14 cellular contexts compared by ENCODE assay signal in genomic region chr4:38046735-38047487, GRCh38.
DNase-seq lines count a peak whose midpoint lies in the region; ATAC-seq and TF ChIP-seq lines count a peak whose summit lies in the region.
"Had no signal": no experiment of that assay in that cellular context is flagged by ENCODE, and none has a peak within 500 bp of the region (broad histone marks: within the 10 kb centered on the region; RNA-seq: fewer than 3 reads in every experiment).

No MANE protein-coding gene starts in this region.

- POLR2A ChIA-PET in IMR-90 (lab: Charles Lee; ENCODE audit: unreplicated experiment) = no interaction called here

- H3K27me3 ChIP-seq in IMR-90 (ENCODE audit: control insufficient read depth, insufficient read depth, low read length) (no peaks in the 10 kb centered on the region), brain microvascular endothelial cell (replicated peaks) (no peaks in the 10 kb centered on the region), heart left ventricle (no peaks in the 10 kb centered on the region)
- H3K27me3 ChIP-seq: BE2C had no signal

- H4K5ac ChIP-seq in IMR-90 (ENCODE audit: low read depth, low read length) = no peak overlapping the region

- H3K56ac ChIP-seq in IMR-90 (ENCODE audit: extremely low read depth, insufficient read depth, low read length) = no peak overlapping the region

- H3K9ac ChIP-seq in IMR-90 (ENCODE audit: low read depth, low read length) = no peak overlapping the region

- H3K36me3 Mint-ChIP-seq in mesothelial cell of epicardium = peaks cover 17% of the 10 kb centered on the region
- H3K36me3 Mint-ChIP-seq in type B pancreatic cell = peaks cover 40% of the 10 kb centered on the region

- H2BK20ac ChIP-seq in IMR-90 (ENCODE audit: low read depth, low read length) = no peak overlapping the region

- no peak overlapping the region for H2AK5ac ChIP-seq in IMR-90 (ENCODE audit: low read depth, low read length)

- H3K9me3 ChIP-seq in IMR-90 (ENCODE audit: control insufficient read depth, insufficient read depth, low read length) = no peaks in the 10 kb centered on the region
- H3K9me3 ChIP-seq in heart left ventricle = no peaks in the 10 kb centered on the region
- H3K9me3 ChIP-seq: BE2C had no signal

- CTCF ChIA-PET in IMR-90 (lab: Yijun Ruan, JAX) = interaction anchor here (0.5 to 1.2 kb wide), 3 partner anchors 16 to 365 kb away, joined by 3 to 8 read pairs (median 3); no protein-coding TSS in a partner anchor

- TF ChIP-seq RAD21 in IMR-90 (IDR thresholded peaks at IDR 0.05; ENCODE audit: low read length) = no peak

- H3K36me3 ChIP-seq in IMR-90 (ENCODE audit: control insufficient read depth, insufficient read depth, low read length) (peaks cover 7% of the 10 kb centered on the region), brain microvascular endothelial cell (replicated peaks) (peaks cover 11% of the 10 kb centered on the region), heart left ventricle (peaks cover 0 to 88% (median 76%) of the 10 kb centered on the region in 9 donors)
- H3K36me3 ChIP-seq: BE2C had no signal

- no peak overlapping the region for H4K91ac ChIP-seq in IMR-90 (ENCODE audit: insufficient read depth, low read depth, low read length)

- no TSS peak for BruUV-seq in IMR-90 (replicated peaks; lab: Mats Ljungman, UMichigan)

- H3K18ac ChIP-seq in IMR-90 (ENCODE audit: low read depth, low read length) = no peak overlapping the region

- H3K27ac ChIP-seq in IMR-90 (ENCODE audit: insufficient read depth, low read length) = no peak overlapping the region
- no peak overlapping the region for H3K27ac ChIP-seq in brain microvascular endothelial cell
- peak overlapping the region in 1 of 12 donors; percentile 27 for H3K27ac ChIP-seq in heart left ventricle

- intact Hi-C loops in IMR-90 (cut with micrococcal nuclease) = no loop called here
- intact Hi-C loops in heart left ventricle (cut with DNase I) = no loop called here

- no peaks in the 10 kb centered on the region for H4K20me1 ChIP-seq in IMR-90 (ENCODE audit: insufficient read depth, low read length)

- H3K4me1 ChIP-seq in IMR-90 (ENCODE audit: control insufficient read depth, insufficient read depth, low read length) (peaks cover 3% of the 10 kb centered on the region; the same call in 1 of the 2 replicates), heart left ventricle (peaks cover 0 to 28% (median 14%) of the 10 kb centered on the region in 12 donors)
- H3K4me1 ChIP-seq: BE2C had no signal

- H3K27me3 Mint-ChIP-seq in mesothelial cell of epicardium (ENCODE audit: low read depth) (no peaks in the 10 kb centered on the region), type B pancreatic cell (no peaks in the 10 kb centered on the region)

- no peak overlapping the region for H3K4me3 Mint-ChIP-seq in mesothelial cell of epicardium
- no peak overlapping the region for H3K4me3 Mint-ChIP-seq in type B pancreatic cell
- H3K4me3 Mint-ChIP-seq: activated CD8-positive, alpha-beta T cell treated with anti-CD3 and anti-CD28 coated beads, Interleukin-2, amount 10 ng/mL, durations not matched to agents 7 days and 5 days; activated naive CD4-positive, alpha-beta T cell treated with anti-CD3 and anti-CD28 coated beads for 36 hours; T-helper 1 cell treated with Interleukin-12 subunit alpha and Interleukin-12 subunit beta and Interleukin-4 antibody, amounts not matched to agents 30 μg/mL and 1 μg/mL, for 36 hours had no signal

- dilution Hi-C loops in IMR-90 (cut with HindIII; ENCODE audit: low sequenced_read_pairs, unreplicated experiment) = no loop called here

- H3K27ac Mint-ChIP-seq in mesothelial cell of epicardium = peak overlapping the region; percentile 67
- no peak overlapping the region for H3K27ac Mint-ChIP-seq in type B pancreatic cell
- H3K27ac Mint-ChIP-seq: activated CD8-positive, alpha-beta T cell treated with anti-CD3 and anti-CD28 coated beads, Interleukin-2, amount 10 ng/mL, durations not matched to agents 7 days and 5 days; activated naive CD4-positive, alpha-beta T cell treated with anti-CD3 and anti-CD28 coated beads for 36 hours; T-helper 1 cell treated with Interleukin-12 subunit alpha and Interleukin-12 subunit beta and Interleukin-4 antibody, amounts not matched to agents 30 μg/mL and 1 μg/mL, for 36 hours had no signal

- H2BK15ac ChIP-seq in IMR-90 (ENCODE audit: low read depth, low read length) = no peak overlapping the region

- H3K4ac ChIP-seq in IMR-90 (ENCODE audit: low read depth, low read length) = no peak overlapping the region

- DNase-seq in AG10803 (ENCODE audit: low read depth) (peak; percentile 25), IMR-90 (peak; percentile 33), brain microvascular endothelial cell (peak; percentile 18), mesothelial cell of epicardium (ENCODE audit: low spot score in 2 of 2, unreplicated experiment in 2 of 2) (no peak), heart left ventricle (no peak), type B pancreatic cell (ENCODE audit: extremely low spot score, unreplicated experiment) (no peak), nucleus accumbens (lab: John Stamatoyannopoulos, UW) (no peak)
- DNase-seq: activated CD8-positive, alpha-beta T cell treated with anti-CD3 and anti-CD28 coated beads, Interleukin-2, amount 10 ng/mL, durations not matched to agents 7 days and 5 days; activated naive CD4-positive, alpha-beta T cell treated with anti-CD3 and anti-CD28 coated beads for 36 hours; BE2C; NCI-H146 had no signal

- ATAC-seq in IMR-90 (ENCODE audit: low read depth) (peak; percentile 64), HG03135 (IDR thresholded peaks at IDR 0.05; ENCODE audit: unreplicated experiment) (no peak), heart left ventricle (no peak)
- ATAC-seq: activated CD8-positive, alpha-beta T cell treated with anti-CD3 and anti-CD28 coated beads, Interleukin-2, amount 10 ng/mL, durations not matched to agents 7 days and 5 days had no signal

- H3K79me1 ChIP-seq in IMR-90 (ENCODE audit: low read depth in 1 of 2, low read length in 2 of 2) = peaks cover 0 to 6% of the 10 kb centered on the region in 2 experiments; a peak in 1 of 4 replicates

- H3K9me1 ChIP-seq in IMR-90 (ENCODE audit: insufficient read depth, low read length) = peaks cover 2% of the 10 kb centered on the region; the same call in 1 of the 2 replicates

- H2AFZ ChIP-seq in IMR-90 (replicated peaks; ENCODE audit: low read length, poor library complexity) = no peak overlapping the region

- H2AK9ac ChIP-seq in IMR-90 (replicated peaks; ENCODE audit: low read depth, low read length, poor library complexity) = no peak overlapping the region

- no peak overlapping the region for H2BK5ac ChIP-seq in IMR-90 (ENCODE audit: low read depth, low read length, poor library complexity, severe bottlenecking)

- TF ChIP-seq CTCF in AG10803 (conservative IDR thresholded peaks at IDR 0.05; ENCODE audit: low read length) = no peak
- no peak for TF ChIP-seq CTCF in IMR-90 (conservative IDR thresholded peaks at IDR 0.05; ENCODE audit: low read depth, low read length)
- TF ChIP-seq CTCF in brain microvascular endothelial cell (IDR thresholded peaks at IDR 0.05; ENCODE audit: low read depth, low read length, missing control alignments) = peak; percentile 15
- TF ChIP-seq CTCF in mesothelial cell of epicardium (IDR thresholded peaks at IDR 0.05; ENCODE audit: unreplicated experiment) = no peak
- no peak for TF ChIP-seq CTCF in heart left ventricle (IDR thresholded peaks at IDR 0.05)
- TF ChIP-seq CTCF in type B pancreatic cell (conservative IDR thresholded peaks at IDR 0.05) = no peak

- no peak overlapping the region for H3K23ac ChIP-seq in IMR-90 (ENCODE audit: low read depth, low read length)

- no CpG with 5 or more reads among the region's 5 CpGs for WGBS in IMR-90 (ENCODE audit: extremely low coverage in 2 of 2, insufficient read length in 1 of 2), 2 experiments
- 81 to 88% (median 84%) methylated on average over 5 of the region's 5 CpGs for WGBS in heart left ventricle, 4 donors

- no peak overlapping the region for H2BK120ac ChIP-seq in IMR-90 (ENCODE audit: low read depth, low read length)

- H3K4me2 ChIP-seq in IMR-90 (ENCODE audit: low read depth, low read length) = no peak overlapping the region

- H3K14ac ChIP-seq in IMR-90 (replicated peaks; ENCODE audit: low read depth, low read length) = no peak overlapping the region

- H3K9me3 Mint-ChIP-seq in mesothelial cell of epicardium (no peaks in the 10 kb centered on the region), type B pancreatic cell (no peaks in the 10 kb centered on the region)
- H3K9me3 Mint-ChIP-seq: activated naive CD4-positive, alpha-beta T cell treated with anti-CD3 and anti-CD28 coated beads for 36 hours; T-helper 1 cell treated with Interleukin-12 subunit alpha and Interleukin-12 subunit beta and Interleukin-4 antibody, amounts not matched to agents 30 μg/mL and 1 μg/mL, for 36 hours had no signal

- H3K4me1 Mint-ChIP-seq in mesothelial cell of epicardium (peaks cover 23% of the 10 kb centered on the region), type B pancreatic cell (ENCODE audit: unreplicated experiment) (peaks cover 31% of the 10 kb centered on the region)

- TF ChIP-seq POLR2A in IMR-90 (IDR thresholded peaks at IDR 0.05; ENCODE audit: low read depth, low read length) (no peak), heart left ventricle (IDR thresholded peaks at IDR 0.05) (no peak)

- in situ Hi-C loops in IMR-90 (cut with MboI; ENCODE audit: low sequenced_read_pairs) (no loop called here), brain microvascular endothelial cell (cut with HindIII; ENCODE audit: low pct_ligation_motif_present, low sequenced_read_pairs) (no loop called here)

- no peak overlapping the region for H3K4me3 ChIP-seq in AG10803 (ENCODE audit: low read length)
- H3K4me3 ChIP-seq in IMR-90 (ENCODE audit: insufficient read depth, low read depth, low read length) = no peak overlapping the region
- no peak overlapping the region for H3K4me3 ChIP-seq in brain microvascular endothelial cell (ENCODE audit: low read depth, low read length)
- H3K4me3 ChIP-seq in heart left ventricle = no peak overlapping the region
- H3K4me3 ChIP-seq: lung had no signal

- H4K8ac ChIP-seq in IMR-90 (ENCODE audit: low read depth in 2 of 2, low read length in 2 of 2) = no peak overlapping the region

TF ChIP-seq in IMR-90, 13 proteins besides CTCF, POLR2A, EP300 and RAD21 (continues in another document):
- TF ChIP-seq NFE2L2 (IDR thresholded peaks at IDR 0.05; ENCODE audit: low read depth, low read length) = no peak
- TF ChIP-seq RCOR1 (IDR thresholded peaks at IDR 0.05; ENCODE audit: insufficient replicate concordance, low read length) = no peak
- TF ChIP-seq USF2 (IDR thresholded peaks at IDR 0.05; ENCODE audit: low read depth, low read length) = no peak
- no peak for TF ChIP-seq CEBPB (IDR thresholded peaks at IDR 0.05; ENCODE audit: low read depth, low read length)
- no peak for TF ChIP-seq BHLHE40 (IDR thresholded peaks at IDR 0.05; ENCODE audit: low read depth, low read length)
- TF ChIP-seq CHD1 (IDR thresholded peaks at IDR 0.05; ENCODE audit: low read depth, low read length) = no peak

Comparison
In these comparisons a context has a peak if more than half of its experiments do, and no peak if none do; other contexts are left out.
1. DNase-seq: peak in AG10803 (single experiment), IMR-90 (single experiment) and brain microvascular endothelial cell (single experiment); none in mesothelial cell of epicardium (0 of 2), heart left ventricle (0 of 5), type B pancreatic cell (single experiment) and nucleus accumbens (0 of 56).